In the genomic region with DNA sequence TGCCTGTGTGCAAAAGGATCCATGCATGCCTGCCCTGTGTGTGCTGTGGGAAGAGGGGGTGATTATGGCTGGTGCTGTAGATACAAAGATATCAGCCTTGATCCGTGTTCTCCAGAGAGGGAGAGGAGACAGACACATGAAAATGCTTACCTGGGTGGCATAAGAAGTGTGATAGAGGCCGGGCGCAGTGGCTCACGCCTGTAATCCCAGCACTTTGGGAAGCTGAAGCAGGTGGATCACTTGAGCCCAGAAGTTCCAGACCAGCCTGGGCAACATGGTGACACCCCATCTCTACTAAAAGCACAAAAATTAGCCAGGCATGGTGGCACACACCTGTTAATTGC, we compare ENCODE assay signal across 9 cellular contexts. TPM values are rescaled to one million over a fixed set of nuclear protein-coding genes. Genes with fewer than 3 reads are reported as not detected.
DNase-seq lines count a peak whose midpoint lies in the region; ATAC-seq, FAIRE-seq and TF ChIP-seq lines count a peak whose summit lies in the region.
"Not testable (repeated sequence)": the region's sequence is repeated elsewhere in the genome, so short reads cannot be mapped to it uniquely, and the experiment has no call there.
"Had no signal": no experiment of that assay in that cellular context is flagged by ENCODE, and none has a peak within 500 bp of the region (broad histone marks: within the 10 kb centered on the region; RNA-seq: fewer than 3 reads in every experiment).

No MANE protein-coding gene starts in this region.

- not testable (repeated sequence) for H3K36me3 ChIP-seq in IMR-90 (ENCODE audit: control insufficient read depth, insufficient read depth, low read length); adipocyte (ENCODE audit: control insufficient read depth, insufficient read depth, low read length, severe bottlenecking); neural progenitor cell

- FAIRE-seq in A549 (lab: Jason Lieb, UNC) = not testable (repeated sequence)

- intact Hi-C loops in IMR-90 (cut with micrococcal nuclease) = not testable (repeated sequence)

- H2AFZ ChIP-seq in IMR-90 (replicated peaks; ENCODE audit: low read length, poor library complexity) = peak overlapping the region; percentile 9
- not testable (repeated sequence) for H2AFZ ChIP-seq in neural progenitor cell (replicated peaks)

- H3K23ac ChIP-seq in IMR-90 (ENCODE audit: low read depth, low read length) = peak overlapping the region; percentile 98

- H4K20me1 ChIP-seq in IMR-90 (ENCODE audit: insufficient read depth, low read length); neural progenitor cell (ENCODE audit: low read depth): not testable (repeated sequence)

- H3K9me1 ChIP-seq in IMR-90 (ENCODE audit: insufficient read depth, low read length) = peaks cover 34% of the 10 kb centered on the region

- H2BK5ac ChIP-seq in IMR-90 (ENCODE audit: low read depth, low read length, poor library complexity, severe bottlenecking) = peak overlapping the region; percentile 96

- CTCF ChIA-PET in A549 (lab: Yijun Ruan, JAX) = interaction anchor here (5.8 kb wide), 1 partner anchor 11 kb away, joined by 41 read pairs; the partner anchor contains the start of gene PLK3
- CTCF ChIA-PET in IMR-90 (lab: Yijun Ruan, JAX) = interaction anchor here (0.7 kb wide), 1 partner anchor 9 kb away, joined by 3 read pairs; no protein-coding TSS in a partner anchor
- CTCF ChIA-PET in activated CD4-positive, alpha-beta T cell treated with anti-CD3 and anti-CD28 coated beads, Interleukin-2, amount 10 ng/mL, durations not matched to agents 7 days and 5 days (lab: Charles Lee) = interaction anchor here (0.6 to 1.4 kb wide), 3 partner anchors 11 to 83 kb away, joined by 3 to 4 read pairs (median 3); partner anchors contain the start of gene PLK3

- not testable (repeated sequence) for H3K4me3 ChIP-seq in A549; IMR-90 (ENCODE audit: insufficient read depth, low read depth, low read length); neural progenitor cell
- H3K4me3 ChIP-seq in adipocyte (ENCODE audit: low read length) = peak overlapping the region; percentile 80

- peaks cover 22% of the 10 kb centered on the region for H3F3A ChIP-seq in neural progenitor cell (ENCODE audit: low read depth)

- ATAC-seq in A549; IMR-90 (ENCODE audit: low read depth); effector memory CD8-positive, alpha-beta T cell (replicated peaks); stimulated activated naive CD8-positive, alpha-beta T cell treated with anti-CD3 and anti-CD28 coated beads, Interleukin-15, amount 100 ng/mL, for 72 hours: not testable (repeated sequence)

- dilution Hi-C loops in IMR-90 (cut with HindIII; ENCODE audit: low sequenced_read_pairs, unreplicated experiment) = not testable (repeated sequence)

- in situ Hi-C loops in IMR-90 (cut with MboI; ENCODE audit: low sequenced_read_pairs) = not testable (repeated sequence)

- not testable (repeated sequence) for H3K9ac ChIP-seq in IMR-90 (ENCODE audit: low read depth, low read length); neural progenitor cell
- peak overlapping the region; percentile 93 for H3K9ac ChIP-seq in adipocyte (ENCODE audit: low read length)

- peak overlapping the region; percentile 98 for H3K14ac ChIP-seq in IMR-90 (replicated peaks; ENCODE audit: low read depth, low read length)

- H2BK120ac ChIP-seq in IMR-90 (ENCODE audit: low read depth, low read length) = peak overlapping the region; percentile 98

- H3K79me1 ChIP-seq in IMR-90 (ENCODE audit: low read depth in 1 of 2, low read length in 2 of 2) = peaks cover 19 to 61% of the 10 kb centered on the region in 2 experiments

- H2BK20ac ChIP-seq in IMR-90 (ENCODE audit: low read depth, low read length) = peak overlapping the region; percentile 73; the same call in 1 of the 2 replicates

- H3K27me3 ChIP-seq in IMR-90 (ENCODE audit: control insufficient read depth, insufficient read depth, low read length); adipocyte (replicated peaks; ENCODE audit: control insufficient read depth, insufficient read depth, low read length); layer of hippocampus (ENCODE audit: control insufficient read depth, insufficient read depth, low read length); neural progenitor cell: not testable (repeated sequence)

- 96% methylated on average over 4 of the region's 4 CpGs for WGBS in A549 (ENCODE audit: missing lambda C conversion rate)
- WGBS in IMR-90 (ENCODE audit: extremely low coverage in 2 of 2, insufficient read length in 1 of 2), 2 experiments = 100% methylated on average over 3 of the region's 4 CpGs; no CpG with 5 or more reads in 1 of the 2 experiments

- H4K5ac ChIP-seq in IMR-90 (ENCODE audit: low read depth, low read length) = peak overlapping the region; percentile 27; the same call in 1 of the 2 replicates

- peak overlapping the region; percentile 100 for H2AK5ac ChIP-seq in IMR-90 (ENCODE audit: low read depth, low read length)

- peaks cover 80% of the 10 kb centered on the region for H3K4me1 ChIP-seq in A549
- peaks cover 60% of the 10 kb centered on the region for H3K4me1 ChIP-seq in IMR-90 (ENCODE audit: control insufficient read depth, insufficient read depth, low read length)
- H3K4me1 ChIP-seq in adipocyte (ENCODE audit: control insufficient read depth, insufficient read depth, low read length) = peaks cover 73% of the 10 kb centered on the region
- H3K4me1 ChIP-seq in neural progenitor cell = peaks cover 50% of the 10 kb centered on the region

- H3K9me3 ChIP-seq in A549; IMR-90 (ENCODE audit: control insufficient read depth, insufficient read depth, low read length); adipocyte (ENCODE audit: control insufficient read depth, low read length); neural progenitor cell (ENCODE audit: low read depth): not testable (repeated sequence)

- H3K4me2 ChIP-seq in A549 = peak overlapping the region; percentile 81
- H3K4me2 ChIP-seq in IMR-90 (ENCODE audit: low read depth, low read length); neural progenitor cell: not testable (repeated sequence)

- H4K91ac ChIP-seq in IMR-90 (ENCODE audit: insufficient read depth, low read depth, low read length) = peak overlapping the region; percentile 100

- not testable (repeated sequence) for H3K4me3 Mint-ChIP-seq in activated CD4-positive, alpha-beta T cell treated with anti-CD3 and anti-CD28 coated beads, Interleukin-2, amount 10 ng/mL, durations not matched to agents 7 days and 5 days; neural progenitor cell
- H3K4me3 Mint-ChIP-seq in effector memory CD8-positive, alpha-beta T cell = peak overlapping the region; percentile 54 to 76
- H3K4me3 Mint-ChIP-seq in stimulated activated naive CD8-positive, alpha-beta T cell treated with anti-CD3 and anti-CD28 coated beads, Interleukin-15, amount 100 ng/mL, for 72 hours = peak overlapping the region; percentile 51 to 88

- peaks cover 50% of the 10 kb centered on the region for H3K36me3 Mint-ChIP-seq in activated CD4-positive, alpha-beta T cell treated with anti-CD3 and anti-CD28 coated beads, Interleukin-2, amount 10 ng/mL, durations not matched to agents 7 days and 5 days (ENCODE audit: low read depth)
- H3K36me3 Mint-ChIP-seq in effector memory CD8-positive, alpha-beta T cell (ENCODE audit: insufficient read depth) = peaks cover 84% of the 10 kb centered on the region
- H3K36me3 Mint-ChIP-seq in neural progenitor cell = not testable (repeated sequence)

- not testable (repeated sequence) for TF ChIP-seq RAD21 in A549 (conservative IDR thresholded peaks at IDR 0.05 in 1 of 2, IDR thresholded peaks at IDR 0.05 in 1 of 2); IMR-90 (IDR thresholded peaks at IDR 0.05; ENCODE audit: low read length)

- peak overlapping the region; percentile 31; the same call in 1 of the 3 replicates for H2BK15ac ChIP-seq in IMR-90 (ENCODE audit: low read depth, low read length)

- not testable (repeated sequence) for TF ChIP-seq POLR2A in A549 (IDR thresholded peaks at IDR 0.05; ENCODE audit: low read length); IMR-90 (IDR thresholded peaks at IDR 0.05; ENCODE audit: low read depth, low read length)

- not testable (repeated sequence) for H3K27me3 Mint-ChIP-seq in activated CD4-positive, alpha-beta T cell treated with anti-CD3 and anti-CD28 coated beads, Interleukin-2, amount 10 ng/mL, durations not matched to agents 7 days and 5 days; effector memory CD8-positive, alpha-beta T cell; stimulated activated naive CD8-positive, alpha-beta T cell treated with anti-CD3 and anti-CD28 coated beads, Interleukin-15, amount 100 ng/mL, for 72 hours
- H3K27me3 Mint-ChIP-seq in neural progenitor cell (ENCODE audit: insufficient read depth, low read depth) = peaks cover 22% of the 10 kb centered on the region

- not testable (repeated sequence) for H3K79me2 ChIP-seq in neural progenitor cell (ENCODE audit: low read depth)

- BruUV-seq in IMR-90 (replicated peaks; lab: Mats Ljungman, UMichigan) = not testable (repeated sequence)

- not testable (repeated sequence) for TF ChIP-seq EP300 in A549 (IDR thresholded peaks at IDR 0.05)

- DNase-seq in A549 (ENCODE audit: low read depth in 1 of 2, low spot score in 1 of 2); IMR-90; activated CD4-positive, alpha-beta T cell treated with anti-CD3 and anti-CD28 coated beads, Interleukin-2, amount 10 ng/mL, durations not matched to agents 7 days and 5 days; adipocyte (ENCODE audit: low read depth); effector memory CD8-positive, alpha-beta T cell; neural progenitor cell (ENCODE audit: low spot score); stimulated activated naive CD8-positive, alpha-beta T cell treated with anti-CD3 and anti-CD28 coated beads, Interleukin-15, amount 100 ng/mL, for 72 hours: not testable (repeated sequence)

- H2AK9ac ChIP-seq in IMR-90 (replicated peaks; ENCODE audit: low read depth, low read length, poor library complexity) = not testable (repeated sequence)

- H3K27ac ChIP-seq in A549 (peak overlapping the region; percentile 98 to 99), IMR-90 (ENCODE audit: insufficient read depth, low read length) (peak overlapping the region; percentile 86), layer of hippocampus (ENCODE audit: low read depth, low read length) (peak overlapping the region; percentile 94)
- H3K27ac ChIP-seq in neural progenitor cell = not testable (repeated sequence)

- POLR2A ChIA-PET in A549 (lab: Yijun Ruan, JAX) = interaction anchor here (3.4 kb wide), 1 partner anchor 10 kb away, joined by 40 read pairs; the partner anchor contains the start of gene PLK3
- POLR2A ChIA-PET in IMR-90 (lab: Charles Lee; ENCODE audit: unreplicated experiment) = not testable (repeated sequence)
- POLR2A ChIA-PET in activated CD4-positive, alpha-beta T cell treated with anti-CD3 and anti-CD28 coated beads, Interleukin-2, amount 10 ng/mL, durations not matched to agents 7 days and 5 days (lab: Charles Lee) = interaction anchor here (0.7 to 4.4 kb wide), 2 partner anchors 9 to 89 kb away, joined by 7 to 31 read pairs; no protein-coding TSS in a partner anchor

- H3K56ac ChIP-seq in IMR-90 (ENCODE audit: extremely low read depth, insufficient read depth, low read length) = peak overlapping the region; percentile 37; the same call in 1 of the 2 replicates

- peak overlapping the region; percentile 100 for H3K4ac ChIP-seq in IMR-90 (ENCODE audit: low read depth, low read length)

- TF ChIP-seq CTCF in A549 (IDR thresholded peaks at IDR 0.05); IMR-90 (conservative IDR thresholded peaks at IDR 0.05; ENCODE audit: low read depth, low read length); neural progenitor cell (IDR thresholded peaks at IDR 0.05): not testable (repeated sequence)

- H3K18ac ChIP-seq in IMR-90 (ENCODE audit: low read depth, low read length) = peak overlapping the region; percentile 3; the same call in 1 of the 2 replicates

- H3K9me3 Mint-ChIP-seq in activated CD4-positive, alpha-beta T cell treated with anti-CD3 and anti-CD28 coated beads, Interleukin-2, amount 10 ng/mL, durations not matched to agents 7 days and 5 days; effector memory CD8-positive, alpha-beta T cell; neural progenitor cell; stimulated activated naive CD8-positive, alpha-beta T cell treated with anti-CD3 and anti-CD28 coated beads, Interleukin-15, amount 100 ng/mL, for 72 hours: not testable (repeated sequence)

- H4K8ac ChIP-seq in IMR-90 (ENCODE audit: low read depth in 2 of 2, low read length in 2 of 2) = peak overlapping the region in 1 of 2 experiments; percentile 97; a peak in 3 of 4 replicates

- H3K4me1 Mint-ChIP-seq in activated CD4-positive, alpha-beta T cell treated with anti-CD3 and anti-CD28 coated beads, Interleukin-2, amount 10 ng/mL, durations not matched to agents 7 days and 5 days = peaks cover 79% of the 10 kb centered on the region
- peaks cover 58 to 62% of the 10 kb centered on the region in 2 donors for H3K4me1 Mint-ChIP-seq in effector memory CD8-positive, alpha-beta T cell (ENCODE audit: low read depth in 2 of 2)
- H3K4me1 Mint-ChIP-seq in neural progenitor cell = peaks cover 63% of the 10 kb centered on the region
- H3K4me1 Mint-ChIP-seq in stimulated activated naive CD8-positive, alpha-beta T cell treated with anti-CD3 and anti-CD28 coated beads, Interleukin-15, amount 100 ng/mL, for 72 hours = peaks cover 94% of the 10 kb centered on the region

- H3K27ac Mint-ChIP-seq in activated CD4-positive, alpha-beta T cell treated with anti-CD3 and anti-CD28 coated beads, Interleukin-2, amount 10 ng/mL, durations not matched to agents 7 days and 5 days = peak overlapping the region; percentile 100
- peak overlapping the region; percentile 98 to 99 for H3K27ac Mint-ChIP-seq in effector memory CD8-positive, alpha-beta T cell
- H3K27ac Mint-ChIP-seq in neural progenitor cell = peak overlapping the region; percentile 93
- peak overlapping the region in 1 of 2 donors; percentile 8 for H3K27ac Mint-ChIP-seq in stimulated activated naive CD8-positive, alpha-beta T cell treated with anti-CD3 and anti-CD28 coated beads, Interleukin-15, amount 100 ng/mL, for 72 hours

RNA-seq across cellular contexts. Expression of gene BTBD19, which starts 2.4 kb away (rescaled TPM):
- 4.2 and 4.7 TPM in 2 replicates for polyA plus RNA-seq in A549 (2011; rRNA removed)
- polyA plus RNA-seq in A549 (2012; cell fraction: cytosol; rRNA removed) = 3.9 and 4.5 TPM in 2 replicates
- 28.1 and 33.9 TPM in 2 replicates for polyA plus RNA-seq in A549 (2012; cell fraction: nucleus; rRNA removed)
- polyA plus RNA-seq in A549 (2017; fragmentation: RNase III; extraction: RNeasy Plus Mini Kit Qiagen cat#74134 plus additional on column Dnase treatment) = 4.5 to 8.9 TPM (median 7.4 TPM) in 3 replicates
- polyA minus RNA-seq in A549 (2011; rRNA and poly(A)+ RNA removed) = 3.5 and 4.6 TPM in 2 replicates
- total RNA-seq in IMR-90 (2012; rRNA removed) = 0.56 and 0.90 TPM in 2 replicates
- 16.0 and 17.2 TPM in 2 replicates for polyA plus RNA-seq in IMR-90 (2012; rRNA removed)
- 10.6 and 11.1 TPM in 2 replicates for polyA plus RNA-seq in IMR-90 (2012; cell fraction: cytosol; rRNA removed)
- polyA plus RNA-seq in IMR-90 (2012; cell fraction: nucleus; rRNA removed; ENCODE audit: low replicate concordance) = 141 and 200 TPM in 2 replicates
- 1 to 10 TPM; 6.0 to 7.7 TPM for total RNA-seq in activated CD4-positive, alpha-beta T cell treated with anti-CD3 and anti-CD28 coated beads, Interleukin-2, amount 10 ng/mL, durations not matched to agents 7 days and 5 days
- 1.4 and 1.7 TPM in 2 replicates for total RNA-seq in neural progenitor cell (ENCODE audit: low replicate concordance)

RNA-seq across cellular contexts. Expression of gene DYNLT4, which starts 3.6 kb away (rescaled TPM):
- polyA plus RNA-seq in A549 (2011; rRNA removed) (0.21 TPM in 1 of 2 replicates, not detected in the other), A549 (2017; fragmentation: RNase III; extraction: RNeasy Plus Mini Kit Qiagen cat#74134 plus additional on column Dnase treatment) (0.12 to 0.18 TPM in 2 of 3 replicates, not detected in the other), IMR-90 (2012; rRNA removed) (not detected in 2 replicates)
- 0.48 and 0.92 TPM in 2 replicates for polyA plus RNA-seq in A549 (2012; cell fraction: cytosol; rRNA removed)
- polyA plus RNA-seq in A549 (2012; cell fraction: nucleus; rRNA removed) = 0.70 and 0.84 TPM in 2 replicates
- polyA minus RNA-seq in A549 (2011; rRNA and poly(A)+ RNA removed) = not detected in 2 replicates
- total RNA-seq in IMR-90 (2012; rRNA removed) (0.56 TPM in 1 of 2 replicates, not detected in the other), neural progenitor cell (ENCODE audit: low replicate concordance) (not detected in 2 replicates)
- polyA plus RNA-seq in IMR-90 (2012; cell fraction: cytosol; rRNA removed) = 0.08 and 0.25 TPM in 2 replicates
- 0.34 TPM in 1 of 2 replicates, not detected in the other for polyA plus RNA-seq in IMR-90 (2012; cell fraction: nucleus; rRNA removed; ENCODE audit: low replicate concordance)
- under 1 TPM; 0.47 to 0.83 TPM for total RNA-seq in activated CD4-positive, alpha-beta T cell treated with anti-CD3 and anti-CD28 coated beads, Interleukin-2, amount 10 ng/mL, durations not matched to agents 7 days and 5 days
- total RNA-seq: A172 had no signal

RNA-seq across cellular contexts. Expression of gene PLK3, which starts 10.6 kb away (rescaled TPM):
- polyA plus RNA-seq in A549 (2011; rRNA removed) (12.6 and 16.0 TPM in 2 replicates), A549 (2017; fragmentation: RNase III; extraction: RNeasy Plus Mini Kit Qiagen cat#74134 plus additional on column Dnase treatment) (10.9 to 11.6 TPM (median 11.2 TPM) in 3 replicates), IMR-90 (2012; rRNA removed) (51.6 and 52.5 TPM in 2 replicates)
- 20.0 and 21.0 TPM in 2 replicates for polyA plus RNA-seq in A549 (2012; cell fraction: cytosol; rRNA removed)
- polyA plus RNA-seq in A549 (2012; cell fraction: nucleus; rRNA removed) = 109 and 111 TPM in 2 replicates
- 19.7 and 20.1 TPM in 2 replicates for polyA minus RNA-seq in A549 (2011; rRNA and poly(A)+ RNA removed)
- total RNA-seq in IMR-90 (2012; rRNA removed) (15.3 and 15.8 TPM in 2 replicates), neural progenitor cell (ENCODE audit: low replicate concordance) (2.2 and 6.6 TPM in 2 replicates)
- 45.2 and 47.2 TPM in 2 replicates for polyA plus RNA-seq in IMR-90 (2012; cell fraction: cytosol; rRNA removed)
- polyA plus RNA-seq in IMR-90 (2012; cell fraction: nucleus; rRNA removed; ENCODE audit: low replicate concordance) = 238 and 324 TPM in 2 replicates
- total RNA-seq in activated CD4-positive, alpha-beta T cell treated with anti-CD3 and anti-CD28 coated beads, Interleukin-2, amount 10 ng/mL, durations not matched to agents 7 days and 5 days = 10 to 100 TPM; 54.3 to 57.5 TPM

RNA-seq across cellular contexts. Expression of gene BEST4, which starts 22.8 kb away (rescaled TPM):
- polyA plus RNA-seq in A549 (2011; rRNA removed) = 0.04 and 0.09 TPM in 2 replicates
- 0.05 TPM in 2 replicates for polyA plus RNA-seq in A549 (2012; cell fraction: cytosol; rRNA removed)
- polyA plus RNA-seq in A549 (2012; cell fraction: nucleus; rRNA removed) = 0.27 and 0.30 TPM in 2 replicates
- 0.07 to 0.08 TPM in 2 of 3 replicates, not detected in the other for polyA plus RNA-seq in A549 (2017; fragmentation: RNase III; extraction: RNeasy Plus Mini Kit Qiagen cat#74134 plus additional on column Dnase treatment)
- 0.25 TPM in 1 of 2 replicates, not detected in the other for polyA minus RNA-seq in A549 (2011; rRNA and poly(A)+ RNA removed)
- total RNA-seq in IMR-90 (2012; rRNA removed) = not detected in 2 replicates
- polyA plus RNA-seq in IMR-90 (2012; rRNA removed) = 0.07 and 0.16 TPM in 2 replicates
- 0.06 and 0.12 TPM in 2 replicates for polyA plus RNA-seq in IMR-90 (2012; cell fraction: cytosol; rRNA removed)
- 1.0 and 1.8 TPM in 2 replicates for polyA plus RNA-seq in IMR-90 (2012; cell fraction: nucleus; rRNA removed; ENCODE audit: low replicate concordance)
- under 1 TPM; 0.42 to 0.55 TPM for total RNA-seq in activated CD4-positive, alpha-beta T cell treated with anti-CD3 and anti-CD28 coated beads, Interleukin-2, amount 10 ng/mL, durations not matched to agents 7 days and 5 days
- total RNA-seq in neural progenitor cell (ENCODE audit: low replicate concordance) = 0.65 and 0.84 TPM in 2 replicates

RNA-seq across cellular contexts. Expression of gene PTCH2, which starts 32.3 kb away (rescaled TPM):
- polyA plus RNA-seq in A549 (2011; rRNA removed) (0.14 and 0.25 TPM in 2 replicates), A549 (2017; fragmentation: RNase III; extraction: RNeasy Plus Mini Kit Qiagen cat#74134 plus additional on column Dnase treatment) (0.22 to 0.32 TPM (median 0.25 TPM) in 3 replicates), IMR-90 (2012; rRNA removed) (0.56 and 0.66 TPM in 2 replicates)
- polyA plus RNA-seq in A549 (2012; cell fraction: cytosol; rRNA removed) = 0.29 and 0.36 TPM in 2 replicates
- 2.8 and 2.9 TPM in 2 replicates for polyA plus RNA-seq in A549 (2012; cell fraction: nucleus; rRNA removed)
- 0.08 and 0.63 TPM in 2 replicates for polyA minus RNA-seq in A549 (2011; rRNA and poly(A)+ RNA removed)
- total RNA-seq in IMR-90 (2012; rRNA removed) (under 0.01 TPM in 2 replicates), neural progenitor cell (ENCODE audit: low replicate concordance) (0.09 TPM in 1 of 2 replicates, not detected in the other)
- polyA plus RNA-seq in IMR-90 (2012; cell fraction: cytosol; rRNA removed) = 0.36 and 0.60 TPM in 2 replicates
- polyA plus RNA-seq in IMR-90 (2012; cell fraction: nucleus; rRNA removed; ENCODE audit: low replicate concordance) = 4.1 and 8.2 TPM in 2 replicates
- total RNA-seq in activated CD4-positive, alpha-beta T cell treated with anti-CD3 and anti-CD28 coated beads, Interleukin-2, amount 10 ng/mL, durations not matched to agents 7 days and 5 days = under 1 TPM; 0.92 to 0.94 TPM
- total RNA-seq: A172 had no signal
